Comparison of ENCODE assay signal across 8 cellular contexts in the genomic region with DNA sequence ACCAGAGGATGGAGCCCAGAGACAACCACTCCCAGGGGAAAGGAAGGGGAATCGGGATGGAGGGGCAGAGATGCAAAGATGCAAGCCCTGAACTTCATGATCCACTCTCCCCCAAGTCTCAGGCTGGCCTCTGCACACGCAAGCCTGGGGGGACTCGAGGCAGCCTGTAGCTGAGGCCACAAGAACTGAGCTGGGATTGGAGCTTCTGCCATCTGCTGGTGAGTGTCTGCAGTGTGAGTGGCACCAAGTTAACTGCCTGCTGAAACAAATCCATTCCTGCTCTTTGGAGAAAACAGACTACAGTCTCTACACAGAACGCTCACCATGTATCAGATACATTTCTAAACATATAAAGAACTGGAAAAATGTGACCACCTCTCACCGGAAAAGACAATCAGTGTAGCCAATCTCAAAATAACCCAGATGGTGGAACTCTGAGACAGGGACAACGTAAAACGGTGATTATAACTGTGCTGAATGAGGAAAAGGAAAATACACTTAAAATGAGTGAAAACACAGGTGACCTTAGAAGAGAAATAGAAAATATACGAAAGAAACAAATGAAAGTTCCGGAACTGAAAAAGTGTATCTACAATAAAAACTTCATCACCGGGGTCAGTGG.
DNase-seq lines count a peak whose midpoint lies in the region; ATAC-seq, FAIRE-seq and TF ChIP-seq lines count a peak whose summit lies in the region.

No MANE protein-coding gene starts in this region.

- POLR2A ChIA-PET in A549 (lab: Yijun Ruan, JAX) = interaction anchor here (0.5 kb wide), 2 partner anchors 135 to 1154 kb away, joined by 3 read pairs; no protein-coding TSS in a partner anchor
- POLR2A ChIA-PET in activated CD8-positive, alpha-beta T cell treated with anti-CD3 and anti-CD28 coated beads for 36 hours (lab: Charles Lee) = no interaction called here

- H3K27ac ChIP-seq in A549 (no peak overlapping the region), esophagus squamous epithelium (no peak overlapping the region)

- CTCF ChIA-PET in A549 (lab: Yijun Ruan, JAX) = interaction anchor here (0.5 to 5.3 kb wide), 16 partner anchors 9 to 757 kb away, joined by 3 to 64 read pairs (median 4); no protein-coding TSS in a partner anchor
- CTCF ChIA-PET in activated CD8-positive, alpha-beta T cell treated with anti-CD3 and anti-CD28 coated beads for 36 hours (lab: Charles Lee) = interaction anchor here (0.6 to 6.7 kb wide), 30 partner anchors 9 to 276 kb away, joined by 3 to 88 read pairs (median 4); no protein-coding TSS in a partner anchor

- peaks cover 18% of the 10 kb centered on the region for H3K4me1 Mint-ChIP-seq in activated CD8-positive, alpha-beta T cell treated with anti-CD3 and anti-CD28 coated beads for 36 hours (ENCODE audit: low read depth)
- H3K4me1 Mint-ChIP-seq in natural killer cell treated with Interleukin-12 subunit alpha and Interleukin-12 subunit beta and Interleukin-15 and Interleukin-18, amount 100 ng/mL, for 72 hours (ENCODE audit: low read depth in 2 of 2) = peaks cover 20 to 29% of the 10 kb centered on the region in 2 donors

- no peak overlapping the region for H3K4me2 ChIP-seq in A549

- no peak overlapping the region for H3K27ac Mint-ChIP-seq in activated CD8-positive, alpha-beta T cell treated with anti-CD3 and anti-CD28 coated beads for 36 hours
- no peak overlapping the region for H3K27ac Mint-ChIP-seq in natural killer cell treated with Interleukin-12 subunit alpha and Interleukin-12 subunit beta and Interleukin-15 and Interleukin-18, amount 100 ng/mL, for 72 hours

- 50% methylated on average over 10 of the region's 10 CpGs for WGBS in A549 (ENCODE audit: missing lambda C conversion rate)
- WGBS in esophagus squamous epithelium, 2 donors = 71 to 79% methylated on average over 7 to 10 of the region's 10 CpGs

- H3K9me3 ChIP-seq in A549 (0 out of 3 replicates have a peak, but pooled peaks cover 3% of the 10 kb centered on the region), esophagus squamous epithelium (no peaks in the 10 kb centered on the region)

- H3K27me3 Mint-ChIP-seq in activated CD8-positive, alpha-beta T cell treated with anti-CD3 and anti-CD28 coated beads for 36 hours = no peaks in the 10 kb centered on the region
- H3K27me3 Mint-ChIP-seq in natural killer cell treated with Interleukin-12 subunit alpha and Interleukin-12 subunit beta and Interleukin-15 and Interleukin-18, amount 100 ng/mL, for 72 hours = no peaks in the 10 kb centered on the region

- ATAC-seq in A549 (peak; percentile 81 to 88), GM21529 (IDR thresholded peaks at IDR 0.05; ENCODE audit: unreplicated experiment) (no peak), GM21526 (IDR thresholded peaks at IDR 0.05; ENCODE audit: low FRiP score, unreplicated experiment) (no peak)
- peak; percentile 70 for ATAC-seq in activated CD8-positive, alpha-beta T cell treated with anti-CD3 and anti-CD28 coated beads for 36 hours
- peak; percentile 57 to 62 for ATAC-seq in natural killer cell treated with Interleukin-12 subunit alpha and Interleukin-12 subunit beta and Interleukin-15 and Interleukin-18, amount 100 ng/mL, for 72 hours

- H3K4me3 ChIP-seq in A549 = no peak overlapping the region
- no peak overlapping the region for H3K4me3 ChIP-seq in GM12864 (ENCODE audit: low read depth, low read length)
- no peak overlapping the region for H3K4me3 ChIP-seq in esophagus squamous epithelium

- intact Hi-C loops in activated CD8-positive, alpha-beta T cell treated with anti-CD3 and anti-CD28 coated beads for 36 hours (cut with micrococcal nuclease) = no loop called here
- intact Hi-C loops in esophagus squamous epithelium (cut with DNase I) = no loop called here

- H3K36me3 ChIP-seq in esophagus squamous epithelium = peaks cover 16 to 96% (median 28%) of the 10 kb centered on the region in 3 donors

- H3K9me3 Mint-ChIP-seq in activated CD8-positive, alpha-beta T cell treated with anti-CD3 and anti-CD28 coated beads for 36 hours = peaks cover 5% of the 10 kb centered on the region
- peaks cover 5% of the 10 kb centered on the region for H3K9me3 Mint-ChIP-seq in natural killer cell treated with Interleukin-12 subunit alpha and Interleukin-12 subunit beta and Interleukin-15 and Interleukin-18, amount 100 ng/mL, for 72 hours

- peak; percentile 42 to 49; a peak in 4 of 5 replicates for TF ChIP-seq RAD21 in A549 (conservative IDR thresholded peaks at IDR 0.05 in 1 of 2, IDR thresholded peaks at IDR 0.05 in 1 of 2)

- TF ChIP-seq POLR2A in A549 (IDR thresholded peaks at IDR 0.05; ENCODE audit: low read length) (no peak), esophagus squamous epithelium (IDR thresholded peaks at IDR 0.05) (no peak)

- H3K4me1 ChIP-seq in A549 (0 out of 3 replicates have a peak, but pooled peaks cover 3% of the 10 kb centered on the region), esophagus squamous epithelium (peaks cover 6 to 24% (median 8%) of the 10 kb centered on the region in 3 donors)

- DNase-seq in A549 (ENCODE audit: low read depth in 1 of 2, low spot score in 1 of 2) = peak; percentile 35 to 62
- peak; percentile 45 for DNase-seq in GM12864 (ENCODE audit: low read depth)
- DNase-seq in NCI-H460 (ENCODE audit: extremely low read depth, low read depth) = peak; percentile 32
- DNase-seq in activated CD8-positive, alpha-beta T cell treated with anti-CD3 and anti-CD28 coated beads for 36 hours = peak; percentile 69
- DNase-seq in esophagus squamous epithelium (lab: John Stamatoyannopoulos, UW) = no peak
- DNase-seq in natural killer cell treated with Interleukin-12 subunit alpha and Interleukin-12 subunit beta and Interleukin-15 and Interleukin-18, amount 100 ng/mL, for 72 hours (ENCODE audit: low spot score) = peak; percentile 62

- FAIRE-seq in A549 (lab: Jason Lieb, UNC) = no peak

- H3K27me3 ChIP-seq in esophagus squamous epithelium = no peaks in the 10 kb centered on the region

- peaks cover 49% of the 10 kb centered on the region for H3K36me3 Mint-ChIP-seq in activated CD8-positive, alpha-beta T cell treated with anti-CD3 and anti-CD28 coated beads for 36 hours (ENCODE audit: low read depth)
- peaks cover 23% of the 10 kb centered on the region for H3K36me3 Mint-ChIP-seq in natural killer cell treated with Interleukin-12 subunit alpha and Interleukin-12 subunit beta and Interleukin-15 and Interleukin-18, amount 100 ng/mL, for 72 hours

- no peak for TF ChIP-seq EP300 in A549 (IDR thresholded peaks at IDR 0.05)

- TF ChIP-seq CTCF in A549 (IDR thresholded peaks at IDR 0.05) (peak; percentile 52), GM12864 (IDR thresholded peaks at IDR 0.05; ENCODE audit: low read depth, low read length, missing control alignments) (peak; percentile 91), esophagus squamous epithelium (IDR thresholded peaks at IDR 0.05) (peak; percentile 27 to 70 (median 55))
- peak; percentile 79 for TF ChIP-seq CTCF in activated CD8-positive, alpha-beta T cell treated with anti-CD3 and anti-CD28 coated beads for 36 hours (IDR thresholded peaks at IDR 0.05)

- H3K4me3 Mint-ChIP-seq in activated CD8-positive, alpha-beta T cell treated with anti-CD3 and anti-CD28 coated beads for 36 hours = no peak overlapping the region
- no peak overlapping the region for H3K4me3 Mint-ChIP-seq in natural killer cell treated with Interleukin-12 subunit alpha and Interleukin-12 subunit beta and Interleukin-15 and Interleukin-18, amount 100 ng/mL, for 72 hours

TF ChIP-seq in A549, 52 proteins besides CTCF, POLR2A, EP300 and RAD21:
- TF ChIP-seq ZC3H11A (IDR thresholded peaks at IDR 0.05) (no peak), NFE2L2 (conservative IDR thresholded peaks at IDR 0.05; ENCODE audit: low read length) (no peak), SMC3 (IDR thresholded peaks at IDR 0.05) (peak; percentile 40; the same call in 1 of the 3 replicates), NPAS2 (CRISPR knock-in tag; IDR thresholded peaks at IDR 0.05; ENCODE audit: borderline replicate concordance) (no peak)
- TF ChIP-seq, protein P1, sequence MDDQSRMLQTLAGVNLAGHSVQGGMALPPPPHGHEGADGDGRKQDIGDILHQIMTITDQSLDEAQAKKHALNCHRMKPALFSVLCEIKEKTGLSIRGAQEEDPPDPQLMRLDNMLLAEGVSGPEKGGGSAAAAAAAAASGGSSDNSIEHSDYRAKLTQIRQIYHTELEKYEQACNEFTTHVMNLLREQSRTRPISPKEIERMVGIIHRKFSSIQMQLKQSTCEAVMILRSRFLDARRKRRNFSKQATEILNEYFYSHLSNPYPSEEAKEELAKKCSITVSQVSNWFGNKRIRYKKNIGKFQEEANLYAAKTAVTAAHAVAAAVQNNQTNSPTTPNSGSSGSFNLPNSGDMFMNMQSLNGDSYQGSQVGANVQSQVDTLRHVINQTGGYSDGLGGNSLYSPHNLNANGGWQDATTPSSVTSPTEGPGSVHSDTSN (IDR thresholded peaks at IDR 0.05) = no peak
TF ChIP-seq in A549: peak in this region for 1.

Comparison
In these comparisons a context has a peak if more than half of its experiments do, and no peak if none do; other contexts are left out.
1. ATAC-seq: peak in A549 (2 of 2), activated CD8-positive, alpha-beta T cell treated with anti-CD3 and anti-CD28 coated beads for 36 hours (single experiment) and natural killer cell treated with Interleukin-12 subunit alpha and Interleukin-12 subunit beta and Interleukin-15 and Interleukin-18, amount 100 ng/mL, for 72 hours (2 of 2); none in GM21529 (single experiment) and GM21526 (single experiment).
2. Peak in every context shown above with its lines, with median percentiles within 50 percentile points of each other: CTCF ChIP-seq.